10 cellular contexts compared by ENCODE assay signal in genomic region chr3:152508705-152509104, GRCh38.
DNase-seq lines count a peak whose midpoint lies in the region; ATAC-seq and TF ChIP-seq lines count a peak whose summit lies in the region.
"Had no signal": no experiment of that assay in that cellular context is flagged by ENCODE, and none has a peak within 500 bp of the region (broad histone marks: within the 10 kb centered on the region; RNA-seq: fewer than 3 reads in every experiment).

No MANE protein-coding gene starts in this region.

- no peak overlapping the region for H2AFZ ChIP-seq in mesenchymal stem cell (ENCODE audit: low read depth, low read length)

- POLR2A ChIA-PET in MCF 10A (lab: Yijun Ruan, JAX): interaction anchor here (0.7 kb wide), 1 partner anchor 433 kb away, joined by 3 read pairs; no protein-coding TSS in a partner anchor

- no peak overlapping the region for H3K14ac ChIP-seq in mesenchymal stem cell (ENCODE audit: low read length in 2 of 2)

- H2BK15ac ChIP-seq in mesenchymal stem cell (ENCODE audit: low read depth, poor library complexity, severe bottlenecking): no peak overlapping the region

- DNase-seq in CMK (ENCODE audit: low read depth) (peak; percentile 40), MCF 10A (ENCODE audit: unreplicated experiment) (peak; percentile 31), mesenchymal stem cell (peak; percentile 8), iPS-NIHi11 (ENCODE audit: low spot score) (no peak), C1 segment of cervical spinal cord (lab: John Stamatoyannopoulos, UW) (no peak)
- DNase-seq: anterior cingulate cortex had no signal

- no peak overlapping the region for H2BK5ac ChIP-seq in mesenchymal stem cell (ENCODE audit: low read depth, low read length, poor library complexity, severe bottlenecking)

- H3K9me3 ChIP-seq in mesenchymal stem cell (ENCODE audit: control insufficient read depth, low read length): no peaks in the 10 kb centered on the region

- H3K4me2 ChIP-seq in mesenchymal stem cell (ENCODE audit: low read length, poor library complexity, severe bottlenecking): no peak overlapping the region

- H3K23ac ChIP-seq in mesenchymal stem cell (ENCODE audit: low read length in 2 of 2): no peak overlapping the region

- H3K79me1 ChIP-seq in mesenchymal stem cell (replicated peaks; ENCODE audit: low read length, poor library complexity, severe bottlenecking): no peaks in the 10 kb centered on the region

- WGBS in mesenchymal stem cell: no CpG with 5 or more reads among the region's 1 CpG

- H2BK12ac ChIP-seq in mesenchymal stem cell (ENCODE audit: low read length in 2 of 2): no peak overlapping the region

- H3K27me3 ChIP-seq in mesenchymal stem cell (ENCODE audit: control insufficient read depth in 1 of 2, insufficient read depth in 1 of 2, low read length in 2 of 2): no peaks in the 10 kb centered on the region

- H2AK5ac ChIP-seq in mesenchymal stem cell (ENCODE audit: low read length, severe bottlenecking): no peak overlapping the region

- intact Hi-C loops in MCF 10A (cut with micrococcal nuclease): no loop called here

- no peaks in the 10 kb centered on the region for H3K9me3 Mint-ChIP-seq in MCF 10A (ENCODE audit: unreplicated experiment)
- H3K9me3 Mint-ChIP-seq: T-helper 1 cell treated with Interleukin-12 subunit alpha and Interleukin-12 subunit beta and Interleukin-4 antibody, amounts not matched to agents 30 μg/mL and 1 μg/mL, for 36 hours had no signal

- no peak overlapping the region for H2BK120ac ChIP-seq in mesenchymal stem cell (ENCODE audit: low read depth, low read length)

- H3K4me3 Mint-ChIP-seq in MCF 10A (ENCODE audit: unreplicated experiment): no peak overlapping the region
- H3K4me3 Mint-ChIP-seq: T-helper 1 cell treated with Interleukin-12 subunit alpha and Interleukin-12 subunit beta and Interleukin-4 antibody, amounts not matched to agents 30 μg/mL and 1 μg/mL, for 36 hours had no signal

- CTCF ChIA-PET in MCF 10A (lab: Yijun Ruan, JAX): interaction anchor here (0.6 to 4.6 kb wide), 13 partner anchors 10 to 709 kb away, joined by 3 to 28 read pairs (median 4); no protein-coding TSS in a partner anchor

- no peaks in the 10 kb centered on the region for H3K36me3 Mint-ChIP-seq in MCF 10A (ENCODE audit: insufficient read depth, unreplicated experiment)

- no peaks in the 10 kb centered on the region for H3K36me3 ChIP-seq in mesenchymal stem cell (ENCODE audit: control insufficient read depth in 1 of 2, insufficient read depth in 2 of 2, low read depth in 1 of 2, low read length in 2 of 2)

- no TSS peak for BruUV-seq in MCF 10A (replicated peaks; lab: Mats Ljungman, UMichigan)

- no peak overlapping the region for H4K8ac ChIP-seq in mesenchymal stem cell (ENCODE audit: low read length)

- ATAC-seq in HG03175 (IDR thresholded peaks at IDR 0.05; ENCODE audit: unreplicated experiment) (peak; percentile 21), HG02938 (IDR thresholded peaks at IDR 0.05; ENCODE audit: unreplicated experiment) (no peak), HG03097 (IDR thresholded peaks at IDR 0.05; ENCODE audit: low FRiP score, unreplicated experiment) (no peak)

- no peak overlapping the region for H3K18ac ChIP-seq in mesenchymal stem cell (ENCODE audit: low read depth in 1 of 2, low read length in 2 of 2)

- no peaks in the 10 kb centered on the region for H3K4me1 Mint-ChIP-seq in MCF 10A (ENCODE audit: insufficient read depth, unreplicated experiment)

- no peak overlapping the region for H3K4ac ChIP-seq in mesenchymal stem cell (ENCODE audit: low read depth in 1 of 2, low read length in 2 of 2)

- no peaks in the 10 kb centered on the region for H3K4me1 ChIP-seq in mesenchymal stem cell (ENCODE audit: control insufficient read depth, insufficient read depth, low read depth, low read length)

- H3K9ac ChIP-seq in mesenchymal stem cell (ENCODE audit: low read length): no peak overlapping the region

- H3K27me3 Mint-ChIP-seq in MCF 10A (ENCODE audit: insufficient read depth, unreplicated experiment): no peaks in the 10 kb centered on the region

- no peak overlapping the region for H4K91ac ChIP-seq in mesenchymal stem cell (ENCODE audit: low read length)

- H3K4me3 ChIP-seq in mesenchymal stem cell (ENCODE audit: insufficient read depth in 1 of 2, low read depth in 1 of 2, low read length in 2 of 2): no peak overlapping the region

- no peak overlapping the region for H3K27ac ChIP-seq in mesenchymal stem cell (ENCODE audit: low read length, poor library complexity, severe bottlenecking)

- TF ChIP-seq CTCF in MCF 10A (IDR thresholded peaks at IDR 0.05; ENCODE audit: unreplicated experiment): peak; percentile 35

- no peak overlapping the region for H3K27ac Mint-ChIP-seq in MCF 10A (ENCODE audit: low read depth, unreplicated experiment)
- H3K27ac Mint-ChIP-seq: T-helper 1 cell treated with Interleukin-12 subunit alpha and Interleukin-12 subunit beta and Interleukin-4 antibody, amounts not matched to agents 30 μg/mL and 1 μg/mL, for 36 hours had no signal

Comparison
In these comparisons a context has a peak if more than half of its experiments do, and no peak if none do; other contexts are left out.
1. DNase-seq: peak in CMK (single experiment), MCF 10A (single experiment) and mesenchymal stem cell (single experiment); none in iPS-NIHi11 (single experiment) and C1 segment of cervical spinal cord (0 of 14).